14 cellular contexts compared by ENCODE assay signal in the genomic region with DNA sequence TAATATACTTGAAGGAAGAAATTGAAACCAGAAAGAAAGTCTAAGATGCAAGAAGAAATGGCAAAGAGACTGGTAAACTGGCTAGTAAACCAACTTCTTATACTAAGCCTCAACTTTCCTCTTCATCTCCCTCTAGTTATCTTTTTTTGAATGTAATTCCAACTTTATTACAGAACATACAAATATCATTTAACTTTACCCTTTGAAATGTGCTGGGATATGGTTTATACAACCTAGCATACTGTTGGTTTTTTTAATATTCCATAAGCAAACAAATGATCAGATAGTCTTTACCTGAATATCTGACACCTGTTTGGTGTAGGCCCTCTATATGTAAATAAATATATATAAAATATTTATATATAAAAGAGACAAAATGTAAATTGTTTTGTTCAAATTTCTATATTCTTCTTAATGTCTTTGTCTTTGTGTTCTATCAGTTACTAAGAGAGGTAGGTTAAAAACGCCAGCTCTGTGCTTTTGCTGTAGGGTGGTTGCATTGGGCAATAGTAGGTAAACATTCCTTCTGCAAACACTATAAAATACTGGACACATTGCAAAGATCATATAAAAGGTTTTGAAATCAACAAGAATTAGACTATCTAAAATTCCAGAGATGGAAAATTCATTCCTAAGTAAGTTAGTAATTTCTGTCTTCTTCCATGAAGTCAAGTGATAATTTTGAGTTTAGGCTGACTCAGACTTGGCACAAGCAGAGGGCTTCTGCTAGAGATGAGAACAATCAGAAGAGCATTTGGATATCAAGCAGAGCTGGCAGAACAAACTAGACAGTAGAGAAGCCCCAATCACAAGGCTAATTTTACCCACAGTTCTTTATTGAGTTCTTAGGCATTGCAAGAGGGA.
DNase-seq lines count a peak whose midpoint lies in the region; ATAC-seq, FAIRE-seq and TF ChIP-seq lines count a peak whose summit lies in the region.
"Had no signal": no experiment of that assay in that cellular context is flagged by ENCODE, and none has a peak within 500 bp of the region (broad histone marks: within the 10 kb centered on the region; RNA-seq: fewer than 3 reads in every experiment).

No MANE protein-coding gene starts in this region.

- no TSS peak for BruUV-seq in MCF 10A (replicated peaks; lab: Mats Ljungman, UMichigan)

- intact Hi-C loops in MCF 10A (cut with micrococcal nuclease) (no loop called here), breast epithelium (cut with DNase I; ENCODE audit: low total_unique reads) (no loop called here), left lung (cut with DNase I) (no loop called here)

- no peak overlapping the region for H3K4me3 ChIP-seq in breast epithelium
- no peak overlapping the region for H3K4me3 ChIP-seq in bronchial epithelial cell (ENCODE audit: low read depth, low read length)
- no peak overlapping the region for H3K4me3 ChIP-seq in left lung
- H3K4me3 ChIP-seq: BLaER1 had no signal

- TF ChIP-seq POLR2A in breast epithelium (IDR thresholded peaks at IDR 0.05) = no peak

- TF ChIP-seq CTCF in MCF 10A (IDR thresholded peaks at IDR 0.05; ENCODE audit: unreplicated experiment) (no peak), breast epithelium (IDR thresholded peaks at IDR 0.05) (no peak), bronchial epithelial cell (IDR thresholded peaks at IDR 0.05; ENCODE audit: insufficient read depth, low read length, severe bottlenecking) (no peak), left lung (IDR thresholded peaks at IDR 0.05) (no peak)

- DNase-seq in MCF 10A (ENCODE audit: unreplicated experiment) (peak; percentile 47), breast epithelium (ENCODE audit: low spot score in 2 of 2) (no peak), bronchial epithelial cell (ENCODE audit: low read depth) (peak; percentile 48), left lung (no peak), mesenteric fat pad (ENCODE audit: low spot score) (no peak), ureter (ENCODE audit: low spot score) (no peak), T-helper 9 cell (no peak)
- DNase-seq: activated CD8-positive, alpha-beta memory T cell treated with anti-CD3 and anti-CD28 coated beads, Interleukin-2, amount 10 ng/mL, durations not matched to agents 7 days and 5 days; MV-4-11 had no signal

- H3K4me1 Mint-ChIP-seq in MCF 10A (ENCODE audit: insufficient read depth, unreplicated experiment) = peaks cover 16% of the 10 kb centered on the region
- H3K4me1 Mint-ChIP-seq: activated CD8-positive, alpha-beta memory T cell treated with anti-CD3 and anti-CD28 coated beads, Interleukin-2, amount 10 ng/mL, durations not matched to agents 7 days and 5 days had no signal

- H3K27me3 ChIP-seq in breast epithelium (no peaks in the 10 kb centered on the region), bronchial epithelial cell (ENCODE audit: control insufficient read depth, insufficient read depth, low read length) (no peaks in the 10 kb centered on the region), left lung (no peaks in the 10 kb centered on the region)
- H3K27me3 ChIP-seq: BLaER1 had no signal

- ATAC-seq in left lung (peak; percentile 84), GM21529 (IDR thresholded peaks at IDR 0.05; ENCODE audit: unreplicated experiment) (no peak)
- ATAC-seq: activated CD8-positive, alpha-beta memory T cell treated with anti-CD3 and anti-CD28 coated beads, Interleukin-2, amount 10 ng/mL, durations not matched to agents 7 days and 5 days had no signal

- POLR2A ChIA-PET in MCF 10A (lab: Yijun Ruan, JAX) = interaction anchor here (0.7 to 0.9 kb wide), 3 partner anchors 44 to 101 kb away, joined by 3 read pairs; no protein-coding TSS in a partner anchor

- H3K36me3 ChIP-seq in breast epithelium (no peaks in the 10 kb centered on the region), bronchial epithelial cell (ENCODE audit: control insufficient read depth, insufficient read depth, low read length) (no peaks in the 10 kb centered on the region), left lung (no peaks in the 10 kb centered on the region)
- H3K36me3 ChIP-seq: BLaER1 had no signal

- H3K27me3 Mint-ChIP-seq in MCF 10A (ENCODE audit: insufficient read depth, unreplicated experiment) = no peaks in the 10 kb centered on the region
- H3K27me3 Mint-ChIP-seq: activated CD8-positive, alpha-beta memory T cell treated with anti-CD3 and anti-CD28 coated beads, Interleukin-2, amount 10 ng/mL, durations not matched to agents 7 days and 5 days; type B pancreatic cell had no signal

- H3K9me3 ChIP-seq in breast epithelium (no peaks in the 10 kb centered on the region), left lung (peaks cover 0 to 8% of the 10 kb centered on the region in 2 donors)
- H3K9me3 ChIP-seq: BLaER1 had no signal

- FAIRE-seq in bronchial epithelial cell (lab: Jason Lieb, UNC) = no peak

- H3K4me1 ChIP-seq in breast epithelium (no peaks in the 10 kb centered on the region), left lung (no peaks in the 10 kb centered on the region)
- H3K4me1 ChIP-seq: BLaER1 had no signal

- H3K27ac ChIP-seq in breast epithelium (no peak overlapping the region), left lung (peak overlapping the region in 1 of 2 donors; percentile 28)
- H3K27ac ChIP-seq: BLaER1, epithelial cell of prostate had no signal

- peak overlapping the region; percentile 75 for H3K27ac Mint-ChIP-seq in MCF 10A (ENCODE audit: low read depth, unreplicated experiment)
- H3K27ac Mint-ChIP-seq: activated CD8-positive, alpha-beta memory T cell treated with anti-CD3 and anti-CD28 coated beads, Interleukin-2, amount 10 ng/mL, durations not matched to agents 7 days and 5 days; T-helper 1 cell treated with Interleukin-12 subunit alpha and Interleukin-12 subunit beta and Interleukin-4 antibody, amounts not matched to agents 30 μg/mL and 1 μg/mL, for 36 hours; type B pancreatic cell had no signal

- no peak overlapping the region for H3K4me3 Mint-ChIP-seq in MCF 10A (ENCODE audit: unreplicated experiment)
- H3K4me3 Mint-ChIP-seq: activated CD8-positive, alpha-beta memory T cell treated with anti-CD3 and anti-CD28 coated beads, Interleukin-2, amount 10 ng/mL, durations not matched to agents 7 days and 5 days; T-helper 1 cell treated with Interleukin-12 subunit alpha and Interleukin-12 subunit beta and Interleukin-4 antibody, amounts not matched to agents 30 μg/mL and 1 μg/mL, for 36 hours; type B pancreatic cell had no signal

- peaks cover 7% of the 10 kb centered on the region for H3K9me3 Mint-ChIP-seq in MCF 10A (ENCODE audit: unreplicated experiment)
- H3K9me3 Mint-ChIP-seq: type B pancreatic cell had no signal

- CTCF ChIA-PET in MCF 10A (lab: Yijun Ruan, JAX) = interaction anchor here (1.1 kb wide), 1 partner anchor 45 kb away, joined by 3 read pairs; no protein-coding TSS in a partner anchor

- no peaks in the 10 kb centered on the region for H3K36me3 Mint-ChIP-seq in MCF 10A (ENCODE audit: insufficient read depth, unreplicated experiment)
- H3K36me3 Mint-ChIP-seq: activated CD8-positive, alpha-beta memory T cell treated with anti-CD3 and anti-CD28 coated beads, Interleukin-2, amount 10 ng/mL, durations not matched to agents 7 days and 5 days; type B pancreatic cell had no signal

Comparison
In these comparisons a context has a peak if more than half of its experiments do, and no peak if none do; other contexts are left out.
1. DNase-seq: peak in MCF 10A (single experiment) and bronchial epithelial cell (single experiment); none in breast epithelium (0 of 2), left lung (0 of 2), mesenteric fat pad (single experiment), ureter (single experiment) and T-helper 9 cell (single experiment).